In the genomic region with DNA sequence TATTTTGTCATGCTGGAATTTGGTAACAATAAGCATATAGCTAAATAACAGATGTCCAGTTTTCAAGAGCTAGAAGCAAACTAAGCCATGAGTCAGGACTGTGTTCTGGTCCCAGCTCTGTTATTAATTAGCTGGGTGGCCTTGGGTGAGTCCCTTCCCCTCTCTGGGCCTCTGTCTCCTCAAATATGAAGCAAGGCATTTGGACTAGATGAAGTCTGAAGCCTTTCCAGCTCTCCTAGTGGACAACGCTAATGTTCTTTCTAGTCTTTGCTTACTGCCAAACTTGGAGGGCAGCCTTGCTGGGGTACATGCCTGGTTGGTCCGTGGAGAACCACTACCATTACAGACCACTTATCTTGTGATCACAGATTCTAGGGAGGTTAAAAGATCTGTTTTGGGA, we compare ENCODE assay signal across 1 cellular context.
TF ChIP-seq lines count a peak whose summit lies in the region.

No MANE protein-coding gene starts in this region.

TF ChIP-seq in SK-N-SH, 30 proteins besides CTCF, POLR2A, EP300 and RAD21:
- TF ChIP-seq, protein P1, sequence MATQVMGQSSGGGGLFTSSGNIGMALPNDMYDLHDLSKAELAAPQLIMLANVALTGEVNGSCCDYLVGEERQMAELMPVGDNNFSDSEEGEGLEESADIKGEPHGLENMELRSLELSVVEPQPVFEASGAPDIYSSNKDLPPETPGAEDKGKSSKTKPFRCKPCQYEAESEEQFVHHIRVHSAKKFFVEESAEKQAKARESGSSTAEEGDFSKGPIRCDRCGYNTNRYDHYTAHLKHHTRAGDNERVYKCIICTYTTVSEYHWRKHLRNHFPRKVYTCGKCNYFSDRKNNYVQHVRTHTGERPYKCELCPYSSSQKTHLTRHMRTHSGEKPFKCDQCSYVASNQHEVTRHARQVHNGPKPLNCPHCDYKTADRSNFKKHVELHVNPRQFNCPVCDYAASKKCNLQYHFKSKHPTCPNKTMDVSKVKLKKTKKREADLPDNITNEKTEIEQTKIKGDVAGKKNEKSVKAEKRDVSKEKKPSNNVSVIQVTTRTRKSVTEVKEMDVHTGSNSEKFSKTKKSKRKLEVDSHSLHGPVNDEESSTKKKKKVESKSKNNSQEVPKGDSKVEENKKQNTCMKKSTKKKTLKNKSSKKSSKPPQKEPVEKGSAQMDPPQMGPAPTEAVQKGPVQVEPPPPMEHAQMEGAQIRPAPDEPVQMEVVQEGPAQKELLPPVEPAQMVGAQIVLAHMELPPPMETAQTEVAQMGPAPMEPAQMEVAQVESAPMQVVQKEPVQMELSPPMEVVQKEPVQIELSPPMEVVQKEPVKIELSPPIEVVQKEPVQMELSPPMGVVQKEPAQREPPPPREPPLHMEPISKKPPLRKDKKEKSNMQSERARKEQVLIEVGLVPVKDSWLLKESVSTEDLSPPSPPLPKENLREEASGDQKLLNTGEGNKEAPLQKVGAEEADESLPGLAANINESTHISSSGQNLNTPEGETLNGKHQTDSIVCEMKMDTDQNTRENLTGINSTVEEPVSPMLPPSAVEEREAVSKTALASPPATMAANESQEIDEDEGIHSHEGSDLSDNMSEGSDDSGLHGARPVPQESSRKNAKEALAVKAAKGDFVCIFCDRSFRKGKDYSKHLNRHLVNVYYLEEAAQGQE (IDR thresholded peaks at IDR 0.05; ENCODE audit: low read depth, low read length) = no peak
- TF ChIP-seq TCF12 (IDR thresholded peaks at IDR 0.05) = peak; percentile 24; the same call in 1 of the 2 replicates
